In genomic region chr2:28431741-28432140, GRCh38 we compare ENCODE assay signal across 15 cellular contexts. TPM values are rescaled to one million over a fixed set of nuclear protein-coding genes. Genes with fewer than 3 reads are reported as not detected.
DNase-seq lines count a peak whose midpoint lies in the region; ATAC-seq lines count a peak whose summit lies in the region.
"Had no signal": no experiment of that assay in that cellular context is flagged by ENCODE, and none has a peak within 500 bp of the region (broad histone marks: within the 10 kb centered on the region; RNA-seq: fewer than 3 reads in every experiment).

No MANE protein-coding gene starts in this region.

- H3K27ac Mint-ChIP-seq in activated naive CD8-positive, alpha-beta T cell treated with anti-CD3 and anti-CD28 coated beads, Interleukin-2, amount 10 ng/mL, durations not matched to agents 7 days and 5 days: peak overlapping the region; percentile 84
- no peak overlapping the region for H3K27ac Mint-ChIP-seq in activated naive CD8-positive, alpha-beta T cell treated with anti-CD3 and anti-CD28 coated beads, Interleukin-2, amount 50 U/mL, for 24 hours
- H3K27ac Mint-ChIP-seq in T-helper 17 cell (peak overlapping the region; percentile 88), immature natural killer cell (peak overlapping the region in 4 of 6 donors; percentile 23 to 88 (median 59))
- H3K27ac Mint-ChIP-seq in stimulated activated effector memory CD8-positive, alpha-beta T cell treated with anti-CD3 and anti-CD28 coated beads, Interleukin-12 subunit alpha, Interleukin-12 subunit beta, amount 100 ng/mL, for 72 hours: peak overlapping the region; percentile 89
- no peak overlapping the region for H3K27ac Mint-ChIP-seq in activated T-helper 1 cell treated with anti-CD3 and anti-CD28 coated beads, Interleukin-12 subunit alpha, Interleukin-12 subunit beta, Interleukin-2, Interleukin-4 antibody, amounts not matched to agents 30 ng/mL and 10 ng/mL and 1 ng/mL, durations not matched to agents 14 hours and 24 hours and 36 hours
- H3K27ac Mint-ChIP-seq: CD8-positive, alpha-beta T cell had no signal

- no peaks in the 10 kb centered on the region for H3K9me3 ChIP-seq in T-helper 17 cell (ENCODE audit: control insufficient read depth, low read length, poor library complexity, severe bottlenecking)
- H3K9me3 ChIP-seq: BE2C, HAP-1 had no signal

- H3K4me3 Mint-ChIP-seq in activated naive CD8-positive, alpha-beta T cell treated with anti-CD3 and anti-CD28 coated beads, Interleukin-2, amount 10 ng/mL, durations not matched to agents 7 days and 5 days: no peak overlapping the region
- no peak overlapping the region for H3K4me3 Mint-ChIP-seq in activated naive CD8-positive, alpha-beta T cell treated with anti-CD3 and anti-CD28 coated beads, Interleukin-2, amount 50 U/mL, for 24 hours
- H3K4me3 Mint-ChIP-seq in T-helper 17 cell (peak overlapping the region; percentile 43), immature natural killer cell (peak overlapping the region in 3 of 5 donors; percentile 13 to 65 (median 38))
- no peak overlapping the region for H3K4me3 Mint-ChIP-seq in stimulated activated effector memory CD8-positive, alpha-beta T cell treated with anti-CD3 and anti-CD28 coated beads, Interleukin-12 subunit alpha, Interleukin-12 subunit beta, amount 100 ng/mL, for 72 hours
- no peak overlapping the region for H3K4me3 Mint-ChIP-seq in activated T-helper 1 cell treated with anti-CD3 and anti-CD28 coated beads, Interleukin-12 subunit alpha, Interleukin-12 subunit beta, Interleukin-2, Interleukin-4 antibody, amounts not matched to agents 30 ng/mL and 10 ng/mL and 1 ng/mL, durations not matched to agents 14 hours and 24 hours and 36 hours
- H3K4me3 Mint-ChIP-seq: CD8-positive, alpha-beta T cell had no signal

- H3K36me3 Mint-ChIP-seq in activated naive CD8-positive, alpha-beta T cell treated with anti-CD3 and anti-CD28 coated beads, Interleukin-2, amount 10 ng/mL, durations not matched to agents 7 days and 5 days: peaks cover 12% of the 10 kb centered on the region
- H3K36me3 Mint-ChIP-seq in activated naive CD8-positive, alpha-beta T cell treated with anti-CD3 and anti-CD28 coated beads, Interleukin-2, amount 50 U/mL, for 24 hours (ENCODE audit: low read depth): no peaks in the 10 kb centered on the region
- H3K36me3 Mint-ChIP-seq in T-helper 17 cell (ENCODE audit: low read depth) (peaks cover 2% of the 10 kb centered on the region), immature natural killer cell (no peaks in the 10 kb centered on the region)
- H3K36me3 Mint-ChIP-seq in stimulated activated effector memory CD8-positive, alpha-beta T cell treated with anti-CD3 and anti-CD28 coated beads, Interleukin-12 subunit alpha, Interleukin-12 subunit beta, amount 100 ng/mL, for 72 hours: peaks cover 4% of the 10 kb centered on the region
- no peaks in the 10 kb centered on the region for H3K36me3 Mint-ChIP-seq in activated T-helper 1 cell treated with anti-CD3 and anti-CD28 coated beads, Interleukin-12 subunit alpha, Interleukin-12 subunit beta, Interleukin-2, Interleukin-4 antibody, amounts not matched to agents 30 ng/mL and 10 ng/mL and 1 ng/mL, durations not matched to agents 14 hours and 24 hours and 36 hours (ENCODE audit: low read depth)
- H3K36me3 Mint-ChIP-seq: CD8-positive, alpha-beta T cell had no signal

- H3K4me1 Mint-ChIP-seq in activated naive CD8-positive, alpha-beta T cell treated with anti-CD3 and anti-CD28 coated beads, Interleukin-2, amount 10 ng/mL, durations not matched to agents 7 days and 5 days: peaks cover 67% of the 10 kb centered on the region
- peaks cover 22% of the 10 kb centered on the region for H3K4me1 Mint-ChIP-seq in activated naive CD8-positive, alpha-beta T cell treated with anti-CD3 and anti-CD28 coated beads, Interleukin-2, amount 50 U/mL, for 24 hours
- H3K4me1 Mint-ChIP-seq in T-helper 17 cell (peaks cover 15% of the 10 kb centered on the region), immature natural killer cell (peaks cover 66 to 77% of the 10 kb centered on the region in 2 donors)
- H3K4me1 Mint-ChIP-seq in stimulated activated effector memory CD8-positive, alpha-beta T cell treated with anti-CD3 and anti-CD28 coated beads, Interleukin-12 subunit alpha, Interleukin-12 subunit beta, amount 100 ng/mL, for 72 hours: peaks cover 68% of the 10 kb centered on the region
- H3K4me1 Mint-ChIP-seq in activated T-helper 1 cell treated with anti-CD3 and anti-CD28 coated beads, Interleukin-12 subunit alpha, Interleukin-12 subunit beta, Interleukin-2, Interleukin-4 antibody, amounts not matched to agents 30 ng/mL and 10 ng/mL and 1 ng/mL, durations not matched to agents 14 hours and 24 hours and 36 hours (ENCODE audit: low read depth): peaks cover 44% of the 10 kb centered on the region

- H3K9me3 Mint-ChIP-seq in activated naive CD8-positive, alpha-beta T cell treated with anti-CD3 and anti-CD28 coated beads, Interleukin-2, amount 10 ng/mL, durations not matched to agents 7 days and 5 days: peaks cover 5% of the 10 kb centered on the region
- H3K9me3 Mint-ChIP-seq in activated naive CD8-positive, alpha-beta T cell treated with anti-CD3 and anti-CD28 coated beads, Interleukin-2, amount 50 U/mL, for 24 hours: peaks cover 6% of the 10 kb centered on the region
- H3K9me3 Mint-ChIP-seq in immature natural killer cell: no peaks in the 10 kb centered on the region
- H3K9me3 Mint-ChIP-seq in stimulated activated effector memory CD8-positive, alpha-beta T cell treated with anti-CD3 and anti-CD28 coated beads, Interleukin-12 subunit alpha, Interleukin-12 subunit beta, amount 100 ng/mL, for 72 hours: peaks cover 5% of the 10 kb centered on the region
- H3K9me3 Mint-ChIP-seq in activated T-helper 1 cell treated with anti-CD3 and anti-CD28 coated beads, Interleukin-12 subunit alpha, Interleukin-12 subunit beta, Interleukin-2, Interleukin-4 antibody, amounts not matched to agents 30 ng/mL and 10 ng/mL and 1 ng/mL, durations not matched to agents 14 hours and 24 hours and 36 hours: peaks cover 14% of the 10 kb centered on the region
- H3K9me3 Mint-ChIP-seq: CD8-positive, alpha-beta T cell had no signal

- no peak for ATAC-seq in activated naive CD8-positive, alpha-beta T cell treated with anti-CD3 and anti-CD28 coated beads, Interleukin-2, amount 10 ng/mL, durations not matched to agents 7 days and 5 days (ENCODE audit: low read depth)
- ATAC-seq in activated naive CD8-positive, alpha-beta T cell treated with anti-CD3 and anti-CD28 coated beads, Interleukin-2, amount 50 U/mL, for 24 hours: no peak
- ATAC-seq in T-helper 17 cell: no peak
- ATAC-seq in stimulated activated effector memory CD8-positive, alpha-beta T cell treated with anti-CD3 and anti-CD28 coated beads, Interleukin-12 subunit alpha, Interleukin-12 subunit beta, amount 100 ng/mL, for 72 hours: no peak
- ATAC-seq: CD8-positive, alpha-beta T cell had no signal

- DNase-seq in activated naive CD8-positive, alpha-beta T cell treated with anti-CD3 and anti-CD28 coated beads, Interleukin-2, amount 10 ng/mL, durations not matched to agents 7 days and 5 days: no peak
- no peak for DNase-seq in activated naive CD8-positive, alpha-beta T cell treated with anti-CD3 and anti-CD28 coated beads, Interleukin-2, amount 50 U/mL, for 24 hours
- DNase-seq in T-helper 17 cell (no peak), immature natural killer cell (no peak), T-helper 9 cell (no peak)
- no peak for DNase-seq in stimulated activated effector memory CD8-positive, alpha-beta T cell treated with anti-CD3 and anti-CD28 coated beads, Interleukin-12 subunit alpha, Interleukin-12 subunit beta, amount 100 ng/mL, for 72 hours (ENCODE audit: low spot score in 2 of 2)
- no peak for DNase-seq in activated T-helper 1 cell treated with anti-CD3 and anti-CD28 coated beads, Interleukin-12 subunit alpha, Interleukin-12 subunit beta, Interleukin-2, Interleukin-4 antibody, amounts not matched to agents 30 ng/mL and 10 ng/mL and 1 ng/mL, durations not matched to agents 14 hours and 24 hours and 36 hours (ENCODE audit: low spot score)
- DNase-seq: BE2C; CD8-positive, alpha-beta T cell; COR-L47; DMS153; DMS79 treated with DMSO at 0.1 percent for 48 hours; EL; GOT3 had no signal

- intact Hi-C loops in activated T-helper 1 cell treated with anti-CD3 and anti-CD28 coated beads, Interleukin-12 subunit alpha, Interleukin-12 subunit beta, Interleukin-2, Interleukin-4 antibody, amounts not matched to agents 30 ng/mL and 10 ng/mL and 1 ng/mL, durations not matched to agents 14 hours and 24 hours and 36 hours (cut with micrococcal nuclease): no loop called here

- POLR2A ChIA-PET in activated naive CD8-positive, alpha-beta T cell treated with anti-CD3 and anti-CD28 coated beads, Interleukin-2, amount 10 ng/mL, durations not matched to agents 7 days and 5 days (lab: Charles Lee): interaction anchor here (2.4 kb wide), 1 partner anchor 22 kb away, joined by 10 read pairs; no protein-coding TSS in a partner anchor

- no peaks in the 10 kb centered on the region for H3K27me3 Mint-ChIP-seq in activated naive CD8-positive, alpha-beta T cell treated with anti-CD3 and anti-CD28 coated beads, Interleukin-2, amount 10 ng/mL, durations not matched to agents 7 days and 5 days
- no peaks in the 10 kb centered on the region for H3K27me3 Mint-ChIP-seq in activated naive CD8-positive, alpha-beta T cell treated with anti-CD3 and anti-CD28 coated beads, Interleukin-2, amount 50 U/mL, for 24 hours
- H3K27me3 Mint-ChIP-seq in T-helper 17 cell: no peaks in the 10 kb centered on the region
- peaks cover 1 to 4% (median 3%) of the 10 kb centered on the region in 3 donors for H3K27me3 Mint-ChIP-seq in immature natural killer cell (ENCODE audit: low read depth in 3 of 3)
- H3K27me3 Mint-ChIP-seq in activated T-helper 1 cell treated with anti-CD3 and anti-CD28 coated beads, Interleukin-12 subunit alpha, Interleukin-12 subunit beta, Interleukin-2, Interleukin-4 antibody, amounts not matched to agents 30 ng/mL and 10 ng/mL and 1 ng/mL, durations not matched to agents 14 hours and 24 hours and 36 hours (ENCODE audit: insufficient read depth): peaks cover 2% of the 10 kb centered on the region

RNA-seq across cellular contexts. Expression of gene FOSL2, which starts 39.1 kb away (rescaled TPM):
- total RNA-seq in activated naive CD8-positive, alpha-beta T cell treated with anti-CD3 and anti-CD28 coated beads, Interleukin-2, amount 10 ng/mL, durations not matched to agents 7 days and 5 days: 10 to 100 TPM; 24.9 to 30.1 TPM
- total RNA-seq in T-helper 17 cell: 100 to 1,000 TPM; 114 to 153 TPM
- 10 to 100 TPM; 27.2 to 54.3 (median 28.7) TPM for polyA plus RNA-seq in immature natural killer cell
- 54.9 and 55.0 TPM in 2 replicates for total RNA-seq in activated T-helper 1 cell treated with anti-CD3 and anti-CD28 coated beads, Interleukin-12 subunit alpha, Interleukin-12 subunit beta, Interleukin-2, Interleukin-4 antibody, amounts not matched to agents 30 ng/mL and 10 ng/mL and 1 ng/mL, durations not matched to agents 14 hours and 24 hours and 36 hours

Comparison
In these comparisons a context has a peak if more than half of its experiments do, and no peak if none do; other contexts are left out.
1. H3K27ac Mint-ChIP-seq: peak in activated naive CD8-positive, alpha-beta T cell treated with anti-CD3 and anti-CD28 coated beads, Interleukin-2, amount 10 ng/mL, durations not matched to agents 7 days and 5 days (single experiment), T-helper 17 cell (single experiment), immature natural killer cell (4 of 6) and stimulated activated effector memory CD8-positive, alpha-beta T cell treated with anti-CD3 and anti-CD28 coated beads, Interleukin-12 subunit alpha, Interleukin-12 subunit beta, amount 100 ng/mL, for 72 hours (single experiment); none in activated naive CD8-positive, alpha-beta T cell treated with anti-CD3 and anti-CD28 coated beads, Interleukin-2, amount 50 U/mL, for 24 hours (single experiment) and activated T-helper 1 cell treated with anti-CD3 and anti-CD28 coated beads, Interleukin-12 subunit alpha, Interleukin-12 subunit beta, Interleukin-2, Interleukin-4 antibody, amounts not matched to agents 30 ng/mL and 10 ng/mL and 1 ng/mL, durations not matched to agents 14 hours and 24 hours and 36 hours (single experiment).
2. H3K4me3 Mint-ChIP-seq: peak in T-helper 17 cell (single experiment) and immature natural killer cell (3 of 5); none in activated naive CD8-positive, alpha-beta T cell treated with anti-CD3 and anti-CD28 coated beads, Interleukin-2, amount 10 ng/mL, durations not matched to agents 7 days and 5 days (single experiment), activated naive CD8-positive, alpha-beta T cell treated with anti-CD3 and anti-CD28 coated beads, Interleukin-2, amount 50 U/mL, for 24 hours (single experiment), stimulated activated effector memory CD8-positive, alpha-beta T cell treated with anti-CD3 and anti-CD28 coated beads, Interleukin-12 subunit alpha, Interleukin-12 subunit beta, amount 100 ng/mL, for 72 hours (single experiment) and activated T-helper 1 cell treated with anti-CD3 and anti-CD28 coated beads, Interleukin-12 subunit alpha, Interleukin-12 subunit beta, Interleukin-2, Interleukin-4 antibody, amounts not matched to agents 30 ng/mL and 10 ng/mL and 1 ng/mL, durations not matched to agents 14 hours and 24 hours and 36 hours (single experiment).